Comparison of ENCODE assay signal across 17 cellular contexts in the genomic region with DNA sequence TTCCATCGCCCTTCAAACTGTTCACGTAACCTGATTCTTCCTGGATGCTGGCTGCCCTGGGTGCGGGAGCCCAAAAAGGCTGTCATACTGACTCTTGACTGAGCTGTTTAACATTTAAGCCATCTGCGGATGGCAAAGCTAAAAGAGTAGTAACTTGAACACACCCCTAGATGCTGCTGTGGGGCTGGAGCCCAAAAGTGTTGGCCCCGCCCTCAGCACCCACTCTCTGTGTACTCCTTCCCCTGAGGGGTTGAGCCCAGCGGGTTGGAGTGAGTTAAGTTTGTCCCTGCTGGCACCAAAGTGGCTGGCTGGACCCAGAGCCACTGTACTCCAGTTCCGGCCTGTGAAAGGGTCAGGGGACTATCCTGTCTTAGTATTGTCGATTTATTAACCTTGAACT.
DNase-seq lines count a peak whose midpoint lies in the region; TF ChIP-seq lines count a peak whose summit lies in the region.
"Had no signal": no experiment of that assay in that cellular context is flagged by ENCODE, and none has a peak within 500 bp of the region (broad histone marks: within the 10 kb centered on the region; RNA-seq: fewer than 3 reads in every experiment).

No MANE protein-coding gene starts in this region.

- H3K9me2 ChIP-seq in Karpas-422 (replicated peaks; ENCODE audit: insufficient read depth, low read length) (no peaks in the 10 kb centered on the region), hepatocyte (replicated peaks; ENCODE audit: insufficient read depth) (no peaks in the 10 kb centered on the region)

- H2AFZ ChIP-seq in Karpas-422 (ENCODE audit: low read length): no peak overlapping the region
- H2AFZ ChIP-seq in hepatocyte: no peak overlapping the region

- H3K27me3 ChIP-seq in Karpas-422 (ENCODE audit: low read length): no peaks in the 10 kb centered on the region
- H3K27me3 ChIP-seq in endodermal cell (ENCODE audit: control insufficient read depth, insufficient read depth, low read length, poor library complexity, severe bottlenecking): no peaks in the 10 kb centered on the region
- H3K27me3 ChIP-seq in hepatocyte: no peaks in the 10 kb centered on the region
- H3K27me3 ChIP-seq: uterus had no signal

- no peaks in the 10 kb centered on the region for H3K36me3 Mint-ChIP-seq in endodermal cell (ENCODE audit: low read depth)
- H3K36me3 Mint-ChIP-seq: activated naive CD4-positive, alpha-beta T cell treated with anti-CD3 and anti-CD28 coated beads, Interleukin-2, amount 50 U/mL, for 72 hours; brain had no signal

- WGBS in endodermal cell (ENCODE audit: insufficient coverage in 1 of 2, insufficient read length in 1 of 2), 2 experiments: 78 to 89% methylated on average over 7 to 8 of the region's 8 CpGs
- 73% methylated on average over 8 of the region's 8 CpGs for WGBS in hepatocyte (ENCODE audit: low lambda C conversion rate, missing lambda C conversion rate)

- no peaks in the 10 kb centered on the region for H3K9me3 ChIP-seq in Karpas-422 (ENCODE audit: low read length)
- H3K9me3 ChIP-seq in endodermal cell (ENCODE audit: control insufficient read depth, low read length): no peaks in the 10 kb centered on the region
- H3K9me3 ChIP-seq in hepatocyte (ENCODE audit: low read depth): no peaks in the 10 kb centered on the region
- H3K9me3 ChIP-seq: uterus had no signal

- peaks cover 2% of the 10 kb centered on the region for H3K27me3 Mint-ChIP-seq in endodermal cell (ENCODE audit: insufficient read depth)

- TF ChIP-seq CTCF in endodermal cell (conservative IDR thresholded peaks at IDR 0.05) (peak; percentile 44), hepatocyte (IDR thresholded peaks at IDR 0.05; ENCODE audit: poor library complexity) (no peak)

- H4K20me1 ChIP-seq in Karpas-422 (ENCODE audit: insufficient read depth, low read depth, low read length) (no peaks in the 10 kb centered on the region), hepatocyte (ENCODE audit: insufficient read depth, poor library complexity, severe bottlenecking) (no peaks in the 10 kb centered on the region)

- no peaks in the 10 kb centered on the region for H3K4me1 Mint-ChIP-seq in endodermal cell
- H3K4me1 Mint-ChIP-seq: brain had no signal

- H3K4me1 ChIP-seq in Karpas-422 (ENCODE audit: low read length) (no peaks in the 10 kb centered on the region), endodermal cell (ENCODE audit: control insufficient read depth, insufficient read depth, low read length) (no peaks in the 10 kb centered on the region), hepatocyte (ENCODE audit: insufficient read depth) (no peaks in the 10 kb centered on the region)
- H3K4me1 ChIP-seq: uterus had no signal

- H3K9ac ChIP-seq in Karpas-422 (ENCODE audit: low read length) (no peak overlapping the region), endodermal cell (ENCODE audit: extremely low read depth, low read length, poor library complexity, severe bottlenecking) (no peak overlapping the region)

- H3K27ac ChIP-seq in Karpas-422 (ENCODE audit: low read length): no peak overlapping the region
- no peak overlapping the region for H3K27ac ChIP-seq in endodermal cell (ENCODE audit: low read depth, low read length)
- H3K27ac ChIP-seq in hepatocyte: no peak overlapping the region
- H3K27ac ChIP-seq: uterus had no signal

- no peaks in the 10 kb centered on the region for H3K79me2 ChIP-seq in Karpas-422 (ENCODE audit: low read length)
- H3K79me2 ChIP-seq in hepatocyte: no peaks in the 10 kb centered on the region

- no peak overlapping the region for H3K4me3 Mint-ChIP-seq in endodermal cell
- H3K4me3 Mint-ChIP-seq: activated T-cell treated with anti-CD3 and anti-CD28 coated beads, Interleukin-2, amount 50 U/mL, for 24 hours; brain had no signal

- no peak overlapping the region for H3K27ac Mint-ChIP-seq in endodermal cell
- H3K27ac Mint-ChIP-seq: activated naive CD4-positive, alpha-beta T cell treated with anti-CD3 and anti-CD28 coated beads, Interleukin-2, amount 50 U/mL, for 72 hours; activated T-cell treated with anti-CD3 and anti-CD28 coated beads, Interleukin-2, amount 50 U/mL, for 24 hours; brain had no signal

- no peak overlapping the region for H3K4me2 ChIP-seq in Karpas-422 (ENCODE audit: low read depth, low read length, poor library complexity, severe bottlenecking)
- H3K4me2 ChIP-seq in hepatocyte: no peak overlapping the region

- DNase-seq in DMS79 (lab: John Stamatoyannopoulos, UW) (peak; percentile 26), Karpas-422 (peak; percentile 61), NCI-H524 (lab: John Stamatoyannopoulos, UW) (peak; percentile 15 to 74), endodermal cell (peak; percentile 61), hepatocyte (ENCODE audit: low spot score) (no peak), 8988T (no peak), amniotic stem cell (lab: John Stamatoyannopoulos, UW) (no peak), dermis blood vessel endothelial cell (no peak)
- DNase-seq: activated CD4-positive, alpha-beta T cell treated with anti-CD3 and anti-CD28 coated beads, Interleukin-2, amount 50 U/mL, for 4 hours; activated T-cell treated with anti-CD3 and anti-CD28 coated beads, Interleukin-2, amount 50 U/mL, for 24 hours; Kasumi-1; NCI-H1694 treated with DMSO at 0.1 percent for 48 hours; NCI-H748 treated with DMSO at 0.1 percent for 48 hours; stimulated activated CD4-positive, alpha-beta T cell treated with anti-CD3 and anti-CD28 coated beads, Interleukin-2, amount 100 ng/mL, for 48 hours; uterus had no signal

- H3K9me3 Mint-ChIP-seq in endodermal cell: no peaks in the 10 kb centered on the region
- H3K9me3 Mint-ChIP-seq: activated T-cell treated with anti-CD3 and anti-CD28 coated beads, Interleukin-2, amount 50 U/mL, for 24 hours; brain had no signal

- H3K4me3 ChIP-seq in Karpas-422 (ENCODE audit: low read length): no peak overlapping the region
- no peak overlapping the region for H3K4me3 ChIP-seq in endodermal cell (ENCODE audit: low read length)
- no peak overlapping the region for H3K4me3 ChIP-seq in hepatocyte
- H3K4me3 ChIP-seq: uterus had no signal

- H3K36me3 ChIP-seq in Karpas-422 (ENCODE audit: insufficient read depth, low read length) (no peaks in the 10 kb centered on the region), endodermal cell (ENCODE audit: control insufficient read depth, insufficient read depth, low read length) (no peaks in the 10 kb centered on the region), hepatocyte (replicated peaks; ENCODE audit: insufficient read depth, low read depth) (no peaks in the 10 kb centered on the region)
- H3K36me3 ChIP-seq: uterus had no signal

Comparison
In these comparisons a context has a peak if more than half of its experiments do, and no peak if none do; other contexts are left out.
1. DNase-seq: peak in DMS79 (single experiment), Karpas-422 (single experiment), NCI-H524 (2 of 2) and endodermal cell (single experiment); none in hepatocyte (single experiment), 8988T (single experiment), amniotic stem cell (single experiment) and dermis blood vessel endothelial cell (single experiment).